Comparison of ENCODE assay signal across 9 cellular contexts in the genomic region with DNA sequence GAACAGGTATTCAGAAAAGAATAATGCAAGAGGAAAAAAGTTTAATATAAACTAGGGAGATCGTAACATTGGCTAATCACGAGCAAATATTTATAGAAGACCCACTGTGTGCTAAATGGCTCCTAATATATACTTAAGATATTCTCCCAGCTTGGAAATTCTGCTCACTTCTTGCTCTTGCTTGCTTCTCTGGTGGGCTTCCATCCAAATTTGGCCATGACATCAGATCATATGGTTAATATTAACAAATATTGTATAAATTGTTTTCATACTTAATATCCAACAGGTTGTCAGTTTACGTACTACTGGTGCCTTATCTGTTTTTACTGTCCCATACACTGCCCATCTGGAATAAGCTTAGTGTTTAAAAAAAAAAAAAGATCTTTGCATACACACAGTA. TPM values are rescaled to one million over a fixed set of nuclear protein-coding genes. Genes with fewer than 3 reads are reported as not detected.
A peak's percentile ranks its signal among the peaks of the same experiment; 100 is the strongest.
DNase-seq lines count a peak whose midpoint lies in the region; ATAC-seq and TF ChIP-seq lines count a peak whose summit lies in the region.
"Had no signal": no experiment of that assay in that cellular context is flagged by ENCODE, and none has a peak within 500 bp of the region (broad histone marks: within the 10 kb centered on the region; RNA-seq: fewer than 3 reads in every experiment).

No MANE protein-coding gene starts in this region.

- no peaks in the 10 kb centered on the region for H3K27me3 ChIP-seq in gastrocnemius medialis

- H3K4me3 ChIP-seq in GM12864 (ENCODE audit: low read depth, low read length) (peak overlapping the region; percentile 72), SK-N-MC (peak overlapping the region; percentile 92), fibroblast of mammary gland (ENCODE audit: control insufficient read depth, low read depth, low read length) (peak overlapping the region; percentile 61), gastrocnemius medialis (peak overlapping the region; percentile 68 to 81 (median 76))

- intact Hi-C loops in gastrocnemius medialis (cut with DNase I; ENCODE audit: low total_unique reads): loop anchor here (2.0 to 10.0 kb wide), 4 partner anchors 184 to 1728 kb away; a partner anchor contains a TSS

- POLR2A ChIA-PET in GM10248 (lab: Yijun Ruan, JAX): interaction anchor here (1.2 to 1.6 kb wide), 2 partner anchors 23 to 27 kb away, joined by 4 to 5 read pairs; a partner anchor contains a TSS

- peak overlapping the region; percentile 96 for H3K9ac ChIP-seq in SK-N-MC (ENCODE audit: insufficient read length)

- TF ChIP-seq CTCF in GM12864 (IDR thresholded peaks at IDR 0.05; ENCODE audit: low read depth, low read length, missing control alignments) (no peak), fibroblast of mammary gland (conservative IDR thresholded peaks at IDR 0.05; ENCODE audit: control insufficient read depth, insufficient read depth, low read depth, low read length) (no peak), gastrocnemius medialis (IDR thresholded peaks at IDR 0.05 in 4 of 5, conservative IDR thresholded peaks at IDR 0.05 in 1 of 5) (no peak), GM10248 (IDR thresholded peaks at IDR 0.05; ENCODE audit: control extremely low read depth, extremely low read depth, low read depth, missing control alignments) (no peak)

- H3K36me3 ChIP-seq in SK-N-MC (ENCODE audit: insufficient read depth, low read length) (peaks cover 27% of the 10 kb centered on the region), gastrocnemius medialis (peaks cover 0 to 14% of the 10 kb centered on the region in 2 donors)

- H3K9me3 ChIP-seq in SK-N-MC (ENCODE audit: low read depth, low read length) (no peaks in the 10 kb centered on the region), gastrocnemius medialis (no peaks in the 10 kb centered on the region)

- CTCF ChIA-PET in GM10248 (lab: Yijun Ruan, JAX): interaction anchor here (1.3 to 16.8 kb wide), 5 partner anchors 11 to 206 kb away, joined by 3 to 204 read pairs (median 4); a partner anchor contains a TSS

- DNase-seq in GM12864 (ENCODE audit: low read depth): no peak
- DNase-seq in SK-N-MC (ENCODE audit: low read depth, low spot score): no peak
- DNase-seq in fibroblast of mammary gland (ENCODE audit: low read depth): peak; percentile 33
- DNase-seq in gastrocnemius medialis: no peak
- no peak for DNase-seq in GM10248 (ENCODE audit: extremely low spot score)
- DNase-seq in DMS53 (lab: John Stamatoyannopoulos, UW): no peak
- DNase-seq in NCI-H2171 treated with DMSO at 0.1 percent for 48 hours (lab: John Stamatoyannopoulos, UW): no peak
- DNase-seq: activated gamma-delta T cell had no signal

- H3K4me1 ChIP-seq in gastrocnemius medialis: peaks cover 19 to 36% of the 10 kb centered on the region in 2 donors

- ATAC-seq in gastrocnemius medialis: no peak
- no peak for ATAC-seq in HG03571 (IDR thresholded peaks at IDR 0.05; ENCODE audit: unreplicated experiment)

- in situ Hi-C loops in gastrocnemius medialis (cut with MboI; ENCODE audit: low sequenced_read_pairs in 4 of 4): loop anchor here in 1 of 4 donors (10.0 to 25.0 kb wide), 2 partner anchors 138 to 1574 kb away; a partner anchor contains a TSS

- TF ChIP-seq POLR2A in gastrocnemius medialis (IDR thresholded peaks at IDR 0.05): no peak

- H3K27ac ChIP-seq in SK-N-MC (peak overlapping the region; percentile 99), gastrocnemius medialis (peak overlapping the region; percentile 96 to 99 (median 99))

RNA-seq across cellular contexts. Expression of a gene that starts 1.1 kb away (rescaled TPM):
- total RNA-seq in gastrocnemius medialis: 10 to 100 TPM; 22.7 to 72.0 (median 35.4) TPM

RNA-seq across cellular contexts. Expression of a gene that starts 27.7 kb away (rescaled TPM):
- total RNA-seq in gastrocnemius medialis: 100 to 1,000 TPM; 167 to 243 (median 207) TPM
